ENCODE assay signal across 9 cellular contexts in the genomic region with DNA sequence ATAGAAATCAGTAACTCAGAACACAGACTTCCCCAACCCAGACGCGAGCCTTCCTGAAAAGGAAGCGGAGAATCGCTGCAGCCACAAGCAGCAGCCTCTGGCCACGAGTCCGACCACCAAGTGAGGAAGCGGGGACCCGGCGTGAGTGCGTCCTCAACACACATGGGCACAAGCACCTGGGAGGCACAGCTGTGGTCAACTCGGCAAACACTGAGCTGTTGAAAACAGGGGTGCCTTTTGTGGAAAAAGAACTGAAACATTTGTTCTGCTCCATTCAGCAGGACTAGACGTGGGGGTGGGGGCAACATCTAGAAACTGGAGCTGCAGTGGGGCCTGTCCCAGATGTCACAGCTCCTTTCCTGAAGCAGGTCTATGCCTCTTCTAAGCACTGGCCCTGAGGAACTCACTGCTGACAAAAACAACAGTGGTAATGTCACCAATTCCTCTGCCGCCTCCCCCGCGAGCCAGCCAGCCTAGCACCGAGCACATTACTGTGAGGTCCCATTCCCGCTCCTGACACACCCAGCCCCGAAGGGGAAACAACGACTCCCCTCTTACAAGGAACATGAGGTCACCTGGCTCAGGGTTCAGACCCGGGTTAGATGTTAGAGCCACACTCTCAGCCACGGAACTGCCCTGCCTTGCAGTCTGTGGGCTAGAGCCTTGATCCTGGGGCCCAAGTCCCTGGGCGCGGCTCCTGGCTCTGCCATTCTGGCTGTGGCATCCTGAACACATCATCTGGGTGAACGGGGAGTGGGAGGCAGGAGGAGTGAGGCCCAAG. TPM values are rescaled to one million over a fixed set of nuclear protein-coding genes. Genes with fewer than 3 reads are reported as not detected.
DNase-seq lines count a peak whose midpoint lies in the region; ATAC-seq and TF ChIP-seq lines count a peak whose summit lies in the region.
"Had no signal": no experiment of that assay in that cellular context is flagged by ENCODE, and none has a peak within 500 bp of the region (broad histone marks: within the 10 kb centered on the region; RNA-seq: fewer than 3 reads in every experiment).

No MANE protein-coding gene starts in this region.

- H3K4me3 ChIP-seq in right atrium auricular region: no peak overlapping the region
- H3K4me3 ChIP-seq in esophagus squamous epithelium: no peak overlapping the region
- H3K4me3 ChIP-seq: SK-N-MC had no signal

- intact Hi-C loops in cardiac septum (cut with DNase I) (no loop called here), esophagus squamous epithelium (cut with DNase I) (no loop called here)

- no peak overlapping the region for H3K27ac ChIP-seq in right atrium auricular region
- peak overlapping the region in 3 of 4 donors; percentile 32 to 70 (median 35) for H3K27ac ChIP-seq in esophagus squamous epithelium
- H3K27ac ChIP-seq: SK-N-MC had no signal

- TF ChIP-seq CTCF in right atrium auricular region (IDR thresholded peaks at IDR 0.05) (no peak), esophagus squamous epithelium (IDR thresholded peaks at IDR 0.05) (no peak)

- ATAC-seq in HG02885 (IDR thresholded peaks at IDR 0.05; ENCODE audit: poor library complexity, unreplicated experiment): no peak

- DNase-seq in cardiac septum (ENCODE audit: low spot score) (peak; percentile 66), right atrium auricular region (ENCODE audit: low spot score) (no peak), NCI-H226 (peak; percentile 14), esophagus squamous epithelium (lab: John Stamatoyannopoulos, UW) (no peak), AML-193 (lab: John Stamatoyannopoulos, UW) (no peak), iPS-NIHi7 (ENCODE audit: extremely low spot score) (no peak), SK-N-DZ (ENCODE audit: low spot score) (no peak)

- H3K27me3 ChIP-seq in right atrium auricular region (no peaks in the 10 kb centered on the region), esophagus squamous epithelium (no peaks in the 10 kb centered on the region)

- H3K9me3 ChIP-seq in right atrium auricular region (no peaks in the 10 kb centered on the region), esophagus squamous epithelium (no peaks in the 10 kb centered on the region)

- WGBS in esophagus squamous epithelium, 2 donors: 76 to 81% methylated on average over 13 to 19 of the region's 24 CpGs

- H3K4me1 ChIP-seq in right atrium auricular region (peaks cover 3 to 40% of the 10 kb centered on the region in 2 donors), esophagus squamous epithelium (peaks cover 10 to 85% (median 35%) of the 10 kb centered on the region in 3 donors)

- TF ChIP-seq POLR2A in esophagus squamous epithelium (IDR thresholded peaks at IDR 0.05): no peak

- H3K36me3 ChIP-seq in right atrium auricular region (peaks cover 21% of the 10 kb centered on the region), esophagus squamous epithelium (peaks cover 0 to 55% (median 8%) of the 10 kb centered on the region in 3 donors)

RNA-seq across cellular contexts. Expression of gene KDM8, which starts 28.9 kb away (rescaled TPM):
- total RNA-seq in cardiac septum: 3.0 TPM
- total RNA-seq in right atrium auricular region: 1 to 10 TPM; 2.9 to 3.8 TPM
- total RNA-seq in esophagus squamous epithelium: 1 to 10 TPM in 3 of 4 donors, under 1 TPM in 1; 0.56 to 4.4 (median 2.5) TPM
- 5.0 and 15.0 TPM in 2 replicates for polyA plus RNA-seq in SK-N-DZ (2014; cell fraction: cytosol; rRNA removed)
- polyA plus RNA-seq in SK-N-DZ (2014; cell fraction: nucleus; rRNA removed): 3.5 and 4.6 TPM in 2 replicates

RNA-seq across cellular contexts. Expression of gene NSMCE1, which starts 36.3 kb away (rescaled TPM):
- total RNA-seq in cardiac septum (27.2 TPM), right atrium auricular region (10 to 100 TPM; 24.0 to 35.8 TPM), esophagus squamous epithelium (10 to 100 TPM; 22.4 to 92.4 (median 29.5) TPM)
- polyA plus RNA-seq in SK-N-DZ (2014; cell fraction: cytosol; rRNA removed): 75.4 and 86.0 TPM in 2 replicates
- 39.8 and 43.7 TPM in 2 replicates for polyA plus RNA-seq in SK-N-DZ (2014; cell fraction: nucleus; rRNA removed)

Comparison
In these comparisons a context has a peak if more than half of its experiments do, and no peak if none do; other contexts are left out.
1. DNase-seq: peak in cardiac septum (single experiment) and NCI-H226 (single experiment); none in right atrium auricular region (single experiment), esophagus squamous epithelium (single experiment), AML-193 (0 of 2), iPS-NIHi7 (single experiment) and SK-N-DZ (single experiment).
2. H3K27ac ChIP-seq: peak in esophagus squamous epithelium (3 of 4); none in right atrium auricular region (0 of 2).